33 cellular contexts compared by ENCODE assay signal in the genomic region with DNA sequence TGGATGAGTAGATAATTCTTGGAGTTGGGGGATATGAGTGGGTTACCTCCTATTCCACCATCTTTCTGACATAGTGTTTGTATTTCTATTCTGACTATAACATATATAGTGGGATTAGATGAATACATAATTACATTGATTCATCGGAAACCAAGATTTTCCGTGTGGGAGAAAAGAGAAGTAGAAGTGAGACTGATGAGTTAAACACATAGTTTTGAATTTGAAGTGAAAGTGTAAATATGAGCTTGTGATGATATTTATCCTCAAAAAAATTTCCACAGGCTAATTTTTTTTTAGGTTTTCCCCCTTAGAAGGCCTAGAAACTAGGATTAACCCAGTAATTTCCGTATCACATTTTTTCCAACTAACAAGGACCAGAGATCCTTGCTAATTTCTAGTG. TPM values are rescaled to one million over a fixed set of nuclear protein-coding genes. Genes with fewer than 3 reads are reported as not detected.
"Had no signal": no experiment of that assay in that cellular context is flagged by ENCODE, and none has a peak within 500 bp of the region (broad histone marks: within the 10 kb centered on the region; RNA-seq: fewer than 3 reads in every experiment).

No MANE protein-coding gene starts in this region.

- H3K36me3 ChIP-seq: brain microvascular endothelial cell, lower lobe of right lung, thyroid gland, WERI-Rb-1 had no signal

- H3K4me1 Mint-ChIP-seq: activated naive CD4-positive, alpha-beta T cell treated with anti-CD3 and anti-CD28 coated beads, Interleukin-2, amount 50 U/mL, for 24 hours; immature natural killer cell had no signal

- H3K27me3 ChIP-seq: brain microvascular endothelial cell, hepatocyte, thyroid gland had no signal

- H3K27ac ChIP-seq: brain microvascular endothelial cell, dorsolateral prefrontal cortex, hepatocyte, lower lobe of right lung, parathyroid adenoma, thyroid gland, WERI-Rb-1 had no signal

- H3K9me3 Mint-ChIP-seq: effector memory CD8-positive, alpha-beta T cell had no signal

- H3K4me3 ChIP-seq: dorsolateral prefrontal cortex, hepatocyte, lower lobe of right lung, thyroid gland had no signal

- H3K9me3 ChIP-seq: thyroid gland had no signal

- H3K27ac Mint-ChIP-seq: activated CD8-positive, alpha-beta T cell treated with anti-CD3 and anti-CD28 coated beads, Interleukin-2, amount 10 ng/mL, durations not matched to agents 7 days and 5 days; activated naive CD4-positive, alpha-beta T cell treated with anti-CD3 and anti-CD28 coated beads, Interleukin-2, amount 50 U/mL, for 24 hours; activated T-helper 1 cell treated with anti-CD3 and anti-CD28 coated beads, Interleukin-12 subunit alpha, Interleukin-12 subunit beta, Interleukin-2, Interleukin-4 antibody, amounts not matched to agents 30 ng/mL and 10 ng/mL and 1 ng/mL, durations not matched to agents 14 hours and 24 hours and 36 hours; effector memory CD8-positive, alpha-beta T cell; immature natural killer cell; naive B cell; stimulated activated naive CD8-positive, alpha-beta T cell treated with anti-CD3 and anti-CD28 coated beads, Interleukin-15, Interleukin-2, amounts not matched to agents 100 ng/mL and 50 ng/mL, for 24 hours had no signal

- H3K36me3 Mint-ChIP-seq: immature natural killer cell had no signal

- H3K4me3 Mint-ChIP-seq: activated CD8-positive, alpha-beta T cell treated with anti-CD3 and anti-CD28 coated beads, Interleukin-2, amount 10 ng/mL, durations not matched to agents 7 days and 5 days; activated naive CD4-positive, alpha-beta T cell treated with anti-CD3 and anti-CD28 coated beads, Interleukin-2, amount 50 U/mL, for 24 hours; activated T-helper 1 cell treated with anti-CD3 and anti-CD28 coated beads, Interleukin-12 subunit alpha, Interleukin-12 subunit beta, Interleukin-2, Interleukin-4 antibody, amounts not matched to agents 30 ng/mL and 10 ng/mL and 1 ng/mL, durations not matched to agents 14 hours and 24 hours and 36 hours; effector memory CD8-positive, alpha-beta T cell; immature natural killer cell; stimulated activated naive CD8-positive, alpha-beta T cell treated with anti-CD3 and anti-CD28 coated beads, Interleukin-15, Interleukin-2, amounts not matched to agents 100 ng/mL and 50 ng/mL, for 24 hours had no signal

- ATAC-seq: activated CD8-positive, alpha-beta T cell treated with anti-CD3 and anti-CD28 coated beads, Interleukin-2, amount 10 ng/mL, durations not matched to agents 7 days and 5 days; effector memory CD8-positive, alpha-beta T cell; esophagus mucosa; left lobe of liver; lower lobe of right lung; right cardiac atrium had no signal

- H3K4me1 ChIP-seq: lower lobe of right lung, parathyroid adenoma, thyroid gland had no signal

- H3K27me3 Mint-ChIP-seq: naive B cell had no signal

- DNase-seq: activated CD4-positive, alpha-beta T cell treated with anti-CD3 and anti-CD28 coated beads for 1 hour; activated CD4-positive, alpha-beta T cell treated with anti-CD3 and anti-CD28 coated beads, Interleukin-2, amount 50 U/mL, for 1 hour; activated CD8-positive, alpha-beta T cell treated with anti-CD3 and anti-CD28 coated beads, Interleukin-2, amount 10 ng/mL, durations not matched to agents 7 days and 5 days; activated gamma-delta T cell; aorta; brain microvascular endothelial cell; caudate nucleus; dorsolateral prefrontal cortex; effector memory CD8-positive, alpha-beta T cell; glutamatergic neuron; immature natural killer cell; lower lobe of right lung; naive B cell; nucleus accumbens; right cardiac atrium; stimulated activated CD4-positive, alpha-beta T cell treated with anti-CD3 and anti-CD28 coated beads, Interleukin-4, amount 100 ng/mL, for 24 hours; substantia nigra; thyroid gland; WERI-Rb-1 had no signal

RNA-seq across cellular contexts. Expression of gene CD1B, which starts 7.0 kb away (rescaled TPM):
- total RNA-seq: activated CD8-positive, alpha-beta T cell treated with anti-CD3 and anti-CD28 coated beads, Interleukin-2, amount 10 ng/mL, durations not matched to agents 7 days and 5 days; activated T-helper 1 cell treated with anti-CD3 and anti-CD28 coated beads, Interleukin-12 subunit alpha, Interleukin-12 subunit beta, Interleukin-2, Interleukin-4 antibody, amounts not matched to agents 30 ng/mL and 10 ng/mL and 1 ng/mL, durations not matched to agents 14 hours and 24 hours and 36 hours; aorta; dorsolateral prefrontal cortex; endothelial cell of umbilical vein; esophagus mucosa; frontal cortex; hepatocyte; kidney epithelial cell; left lobe of liver; lower lobe of right lung; mesenteric fat pad; mucosa of gallbladder; pulmonary artery endothelial cell; right cardiac atrium; ureter had no signal

RNA-seq across cellular contexts. Expression of gene CD1E, which starts 29.3 kb away (rescaled TPM):
- total RNA-seq: activated CD8-positive, alpha-beta T cell treated with anti-CD3 and anti-CD28 coated beads, Interleukin-2, amount 10 ng/mL, durations not matched to agents 7 days and 5 days; activated T-helper 1 cell treated with anti-CD3 and anti-CD28 coated beads, Interleukin-12 subunit alpha, Interleukin-12 subunit beta, Interleukin-2, Interleukin-4 antibody, amounts not matched to agents 30 ng/mL and 10 ng/mL and 1 ng/mL, durations not matched to agents 14 hours and 24 hours and 36 hours; aorta; dorsolateral prefrontal cortex; endothelial cell of umbilical vein; esophagus mucosa; frontal cortex; hepatocyte; kidney epithelial cell; left lobe of liver; mesenteric fat pad; pulmonary artery endothelial cell had no signal

RNA-seq across cellular contexts. Expression of gene CD1C, which starts 34.7 kb away (rescaled TPM):
- total RNA-seq: activated CD8-positive, alpha-beta T cell treated with anti-CD3 and anti-CD28 coated beads, Interleukin-2, amount 10 ng/mL, durations not matched to agents 7 days and 5 days; endothelial cell of umbilical vein; hepatocyte; kidney epithelial cell; left lobe of liver; mesenteric fat pad; pulmonary artery endothelial cell; thyroid gland; ureter had no signal
